In the genomic region with DNA sequence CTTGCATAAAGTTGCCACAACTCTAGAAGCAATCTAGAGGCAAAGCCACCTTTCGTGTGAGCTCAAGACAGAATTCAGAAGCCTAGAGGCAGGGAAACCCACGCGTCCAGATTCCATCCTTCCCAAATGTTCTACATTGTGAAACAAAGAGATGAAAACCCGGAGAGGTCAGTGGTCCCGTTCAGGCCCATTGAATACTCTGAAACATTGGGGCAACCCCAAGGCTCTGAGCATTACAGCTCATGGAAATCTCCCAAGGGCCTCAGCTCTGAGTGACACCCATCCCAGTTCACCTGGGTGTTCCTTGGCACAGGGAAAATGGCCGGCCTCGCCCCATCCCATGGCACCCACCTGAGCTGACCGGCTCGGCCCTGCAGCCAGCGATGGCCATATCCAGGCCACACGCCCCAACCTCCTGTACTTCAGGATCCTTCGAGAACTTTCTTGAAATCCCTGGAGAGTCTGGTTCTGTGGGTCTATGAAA, we compare ENCODE assay signal across 1 cellular context.
TF ChIP-seq lines count a peak whose summit lies in the region.

No MANE protein-coding gene starts in this region.

TF ChIP-seq in IMR-90, 13 proteins besides CTCF, POLR2A, EP300 and RAD21 (continued from another document):
- TF ChIP-seq, protein P1, sequence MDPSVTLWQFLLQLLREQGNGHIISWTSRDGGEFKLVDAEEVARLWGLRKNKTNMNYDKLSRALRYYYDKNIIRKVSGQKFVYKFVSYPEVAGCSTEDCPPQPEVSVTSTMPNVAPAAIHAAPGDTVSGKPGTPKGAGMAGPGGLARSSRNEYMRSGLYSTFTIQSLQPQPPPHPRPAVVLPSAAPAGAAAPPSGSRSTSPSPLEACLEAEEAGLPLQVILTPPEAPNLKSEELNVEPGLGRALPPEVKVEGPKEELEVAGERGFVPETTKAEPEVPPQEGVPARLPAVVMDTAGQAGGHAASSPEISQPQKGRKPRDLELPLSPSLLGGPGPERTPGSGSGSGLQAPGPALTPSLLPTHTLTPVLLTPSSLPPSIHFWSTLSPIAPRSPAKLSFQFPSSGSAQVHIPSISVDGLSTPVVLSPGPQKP (IDR thresholded peaks at IDR 0.05; ENCODE audit: borderline replicate concordance, low read depth, low read length), result no peak
- TF ChIP-seq BHLHE40 (IDR thresholded peaks at IDR 0.05; ENCODE audit: low read depth, low read length) (no peak), CHD1 (IDR thresholded peaks at IDR 0.05; ENCODE audit: low read depth, low read length) (no peak)
TF ChIP-seq in IMR-90: peak in this region for 0.
